In genomic region chrX:49190783-49191032, GRCh38 we compare ENCODE assay signal across 1 cellular context.
TF ChIP-seq lines count a peak whose summit lies in the region.

No MANE protein-coding gene starts in this region.

TF ChIP-seq in HepG2, 621 proteins besides CTCF, POLR2A, EP300 and RAD21:
- TF ChIP-seq FOXK1 (CRISPR knock-in tag; IDR thresholded peaks at IDR 0.05; ENCODE audit: borderline replicate concordance, low read depth): 0 out of 2 replicates have a peak, but pooled peaks have one; percentile 3
- no peak for TF ChIP-seq TCF7 (IDR thresholded peaks at IDR 0.05; ENCODE audit: low read depth)
- TF ChIP-seq DRAP1 (CRISPR knock-in tag; IDR thresholded peaks at IDR 0.05): peak; percentile 55; the same call in 1 of the 2 replicates
- peak; percentile 20; the same call in 1 of the 2 replicates for TF ChIP-seq SP4 (CRISPR knock-in tag; IDR thresholded peaks at IDR 0.05)
- TF ChIP-seq ZBTB7B (CRISPR knock-in tag; IDR thresholded peaks at IDR 0.05): no peak
- no peak for TF ChIP-seq ZKSCAN1 (IDR thresholded peaks at IDR 0.05; ENCODE audit: low read length)
- no peak for TF ChIP-seq TARDBP (CRISPR knock-in tag; IDR thresholded peaks at IDR 0.05)
- TF ChIP-seq ZFP62 (CRISPR knock-in tag; IDR thresholded peaks at IDR 0.05): no peak
- 0 out of 2 replicates have a peak, but pooled peaks have one; percentile 19 for TF ChIP-seq ELF3 (CRISPR knock-in tag; IDR thresholded peaks at IDR 0.05)
- TF ChIP-seq PATZ1 (CRISPR knock-in tag; IDR thresholded peaks at IDR 0.05): no peak
- no peak for TF ChIP-seq LCORL (IDR thresholded peaks at IDR 0.05)
- peak; percentile 38; the same call in 1 of the 2 replicates for TF ChIP-seq LCORL (CRISPR knock-in tag; IDR thresholded peaks at IDR 0.05)
- TF ChIP-seq POLR2AphosphoS5 (IDR thresholded peaks at IDR 0.05; ENCODE audit: low read depth, low read length): peak; percentile 41; the same call in 1 of the 2 replicates
- TF ChIP-seq THRA (CRISPR knock-in tag; IDR thresholded peaks at IDR 0.05; ENCODE audit: borderline replicate concordance): 0 out of 2 replicates have a peak, but pooled peaks have one; percentile 3
- TF ChIP-seq SP1 (IDR thresholded peaks at IDR 0.05): no peak
- 0 out of 2 replicates have a peak, but pooled peaks have one; percentile 20 for TF ChIP-seq SP1 (CRISPR knock-in tag; IDR thresholded peaks at IDR 0.05)
TF ChIP-seq in HepG2: peak in this region for 8.
